In the genomic region with DNA sequence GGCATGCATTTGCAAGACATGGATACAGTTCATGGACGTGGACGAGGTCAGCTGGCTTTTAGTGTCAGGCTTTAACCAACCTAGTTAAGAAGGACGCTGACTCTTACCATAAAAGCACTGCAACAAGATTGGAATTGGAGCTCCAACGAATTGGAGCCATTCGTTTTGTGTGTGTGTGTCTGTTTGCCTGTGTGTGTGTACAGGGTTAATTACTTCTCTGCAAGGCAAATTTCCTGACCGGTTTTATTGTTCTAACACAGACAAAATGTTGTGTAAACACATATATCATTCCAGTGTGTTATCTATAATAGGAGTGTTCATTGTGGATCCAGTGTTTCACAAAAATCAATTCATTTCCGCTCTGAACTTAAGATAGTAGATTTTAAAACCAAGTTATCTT, we compare ENCODE assay signal across 1 cellular context.
TF ChIP-seq lines count a peak whose summit lies in the region.

No MANE protein-coding gene starts in this region.

TF ChIP-seq in H1, 55 proteins besides CTCF, POLR2A, EP300 and RAD21:
- TF ChIP-seq CTBP2 (IDR thresholded peaks at IDR 0.05; ENCODE audit: borderline replicate concordance, insufficient read depth, insufficient read length, low read length) (no peak), KDM4A (IDR thresholded peaks at IDR 0.05; ENCODE audit: low read depth, low read length, severe bottlenecking) (no peak), YY1 (IDR thresholded peaks at IDR 0.05; ENCODE audit: low read depth, low read length) (no peak)
- TF ChIP-seq, protein P1, sequence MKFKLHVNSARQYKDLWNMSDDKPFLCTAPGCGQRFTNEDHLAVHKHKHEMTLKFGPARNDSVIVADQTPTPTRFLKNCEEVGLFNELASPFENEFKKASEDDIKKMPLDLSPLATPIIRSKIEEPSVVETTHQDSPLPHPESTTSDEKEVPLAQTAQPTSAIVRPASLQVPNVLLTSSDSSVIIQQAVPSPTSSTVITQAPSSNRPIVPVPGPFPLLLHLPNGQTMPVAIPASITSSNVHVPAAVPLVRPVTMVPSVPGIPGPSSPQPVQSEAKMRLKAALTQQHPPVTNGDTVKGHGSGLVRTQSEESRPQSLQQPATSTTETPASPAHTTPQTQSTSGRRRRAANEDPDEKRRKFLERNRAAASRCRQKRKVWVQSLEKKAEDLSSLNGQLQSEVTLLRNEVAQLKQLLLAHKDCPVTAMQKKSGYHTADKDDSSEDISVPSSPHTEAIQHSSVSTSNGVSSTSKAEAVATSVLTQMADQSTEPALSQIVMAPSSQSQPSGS (IDR thresholded peaks at IDR 0.05; ENCODE audit: low read length), result no peak
- TF ChIP-seq, protein P2, sequence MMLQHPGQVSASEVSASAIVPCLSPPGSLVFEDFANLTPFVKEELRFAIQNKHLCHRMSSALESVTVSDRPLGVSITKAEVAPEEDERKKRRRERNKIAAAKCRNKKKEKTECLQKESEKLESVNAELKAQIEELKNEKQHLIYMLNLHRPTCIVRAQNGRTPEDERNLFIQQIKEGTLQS (IDR thresholded peaks at IDR 0.05; ENCODE audit: insufficient read depth, low read depth, low read length), result no peak
